ENCODE assay signal across 20 cellular contexts in the genomic region with DNA sequence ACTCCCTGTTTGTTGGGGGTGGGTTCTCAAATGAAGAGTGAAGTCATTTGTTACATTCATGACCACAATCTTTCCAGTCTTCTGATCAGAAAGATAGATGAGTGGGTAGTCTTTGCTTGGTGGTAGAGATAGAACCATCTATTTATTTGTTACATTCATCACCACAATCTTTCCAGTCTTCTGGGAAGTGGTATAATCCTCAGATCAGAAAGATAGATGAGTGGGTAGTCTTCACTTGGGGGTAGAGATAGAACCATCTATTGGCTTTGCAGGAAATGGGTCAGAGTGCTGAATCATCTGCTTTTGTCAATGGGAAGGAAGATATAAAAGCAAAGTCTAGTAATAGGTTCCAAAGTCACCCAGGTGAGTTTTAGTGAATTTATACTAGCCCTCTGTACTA.
DNase-seq lines count a peak whose midpoint lies in the region; ATAC-seq and TF ChIP-seq lines count a peak whose summit lies in the region.
"Had no signal": no experiment of that assay in that cellular context is flagged by ENCODE, and none has a peak within 500 bp of the region (broad histone marks: within the 10 kb centered on the region; RNA-seq: fewer than 3 reads in every experiment).

No MANE protein-coding gene starts in this region.

- H3K79me2 ChIP-seq in DND-41 (ENCODE audit: insufficient read depth, low read length) (no peaks in the 10 kb centered on the region), hepatocyte (no peaks in the 10 kb centered on the region)

- H3K4me1 Mint-ChIP-seq in activated CD4-positive, alpha-beta T cell treated with anti-CD3 and anti-CD28 coated beads, Interleukin-2, amount 10 ng/mL, durations not matched to agents 24 days and 14 days, result peaks cover 6% of the 10 kb centered on the region
- H3K4me1 Mint-ChIP-seq in activated CD4-positive, alpha-beta T cell treated with anti-CD3 and anti-CD28 coated beads, Interleukin-2, amount 10 ng/mL, durations not matched to agents 7 days and 5 days, result peaks cover 6% of the 10 kb centered on the region
- H3K4me1 Mint-ChIP-seq in activated CD8-positive, alpha-beta T cell treated with anti-CD3 and anti-CD28 coated beads for 36 hours (ENCODE audit: low read depth), result peaks cover 4% of the 10 kb centered on the region
- peaks cover 0 to 6% (median 0%) of the 10 kb centered on the region in 7 donors for H3K4me1 Mint-ChIP-seq in naive thymus-derived CD4-positive, alpha-beta T cell
- H3K4me1 Mint-ChIP-seq: H9 had no signal

- no peak for TF ChIP-seq CTCF in DND-41 (IDR thresholded peaks at IDR 0.05; ENCODE audit: borderline replicate concordance, extremely low read depth, low read length, poor library complexity, severe bottlenecking)
- TF ChIP-seq CTCF in activated CD8-positive, alpha-beta T cell treated with anti-CD3 and anti-CD28 coated beads for 36 hours (IDR thresholded peaks at IDR 0.05), result no peak
- TF ChIP-seq CTCF in hepatocyte (IDR thresholded peaks at IDR 0.05; ENCODE audit: poor library complexity), result no peak
- no peak for TF ChIP-seq CTCF in lower leg skin (IDR thresholded peaks at IDR 0.05)

- TF ChIP-seq POLR2A in lower leg skin (IDR thresholded peaks at IDR 0.05), result no peak

- ATAC-seq in DND-41 (ENCODE audit: insufficient read depth, low read depth) (peak; percentile 39; the same call in 1 of the 3 replicates), HG02798 (IDR thresholded peaks at IDR 0.05; ENCODE audit: poor library complexity, unreplicated experiment) (no peak)
- ATAC-seq in activated CD8-positive, alpha-beta T cell treated with anti-CD3 and anti-CD28 coated beads for 36 hours, result peak; percentile 78
- peak; percentile 61 for ATAC-seq in naive thymus-derived CD4-positive, alpha-beta T cell

- H3K4me3 Mint-ChIP-seq in activated CD4-positive, alpha-beta T cell treated with anti-CD3 and anti-CD28 coated beads, Interleukin-2, amount 10 ng/mL, durations not matched to agents 24 days and 14 days, result no peak overlapping the region
- no peak overlapping the region for H3K4me3 Mint-ChIP-seq in activated CD4-positive, alpha-beta T cell treated with anti-CD3 and anti-CD28 coated beads, Interleukin-2, amount 10 ng/mL, durations not matched to agents 7 days and 5 days
- no peak overlapping the region for H3K4me3 Mint-ChIP-seq in activated CD8-positive, alpha-beta T cell treated with anti-CD3 and anti-CD28 coated beads for 36 hours
- H3K4me3 Mint-ChIP-seq in naive thymus-derived CD4-positive, alpha-beta T cell, result no peak overlapping the region
- H3K4me3 Mint-ChIP-seq: H9, HFFc6 had no signal

- H3K4me2 ChIP-seq in DND-41 (ENCODE audit: insufficient read depth, low read length) (no peak overlapping the region), hepatocyte (no peak overlapping the region)

- no peaks in the 10 kb centered on the region for H3K27me3 Mint-ChIP-seq in activated CD4-positive, alpha-beta T cell treated with anti-CD3 and anti-CD28 coated beads, Interleukin-2, amount 10 ng/mL, durations not matched to agents 24 days and 14 days
- no peaks in the 10 kb centered on the region for H3K27me3 Mint-ChIP-seq in activated CD4-positive, alpha-beta T cell treated with anti-CD3 and anti-CD28 coated beads, Interleukin-2, amount 10 ng/mL, durations not matched to agents 7 days and 5 days
- H3K27me3 Mint-ChIP-seq in activated CD8-positive, alpha-beta T cell treated with anti-CD3 and anti-CD28 coated beads for 36 hours, result no peaks in the 10 kb centered on the region
- H3K27me3 Mint-ChIP-seq in naive thymus-derived CD4-positive, alpha-beta T cell, result no peaks in the 10 kb centered on the region

- peaks cover 4% of the 10 kb centered on the region for H3K9me3 Mint-ChIP-seq in activated CD4-positive, alpha-beta T cell treated with anti-CD3 and anti-CD28 coated beads, Interleukin-2, amount 10 ng/mL, durations not matched to agents 24 days and 14 days
- no peaks in the 10 kb centered on the region for H3K9me3 Mint-ChIP-seq in activated CD4-positive, alpha-beta T cell treated with anti-CD3 and anti-CD28 coated beads, Interleukin-2, amount 10 ng/mL, durations not matched to agents 7 days and 5 days
- peaks cover 2% of the 10 kb centered on the region for H3K9me3 Mint-ChIP-seq in activated CD8-positive, alpha-beta T cell treated with anti-CD3 and anti-CD28 coated beads for 36 hours
- peaks cover 0 to 9% (median 2%) of the 10 kb centered on the region in 11 donors for H3K9me3 Mint-ChIP-seq in naive thymus-derived CD4-positive, alpha-beta T cell
- H3K9me3 Mint-ChIP-seq: H9 had no signal

- no peak overlapping the region for H3K4me3 ChIP-seq in DND-41 (ENCODE audit: low read depth in 1 of 2, low read length in 2 of 2)
- no peak overlapping the region for H3K4me3 ChIP-seq in naive thymus-derived CD4-positive, alpha-beta T cell (ENCODE audit: low read length)
- no peak overlapping the region for H3K4me3 ChIP-seq in hepatocyte
- H3K4me3 ChIP-seq in lower leg skin (ENCODE audit: low read depth, poor library complexity, severe bottlenecking), result no peak overlapping the region
- H3K4me3 ChIP-seq: GM23248, MG63 had no signal

- H3K27ac ChIP-seq in DND-41 (ENCODE audit: low read length) (no peak overlapping the region), hepatocyte (no peak overlapping the region)
- no peak overlapping the region for H3K27ac ChIP-seq in naive thymus-derived CD4-positive, alpha-beta T cell (ENCODE audit: low read depth, low read length)
- H3K27ac ChIP-seq: C4-2B, GM23248 had no signal

- H3K27ac Mint-ChIP-seq in activated CD4-positive, alpha-beta T cell treated with anti-CD3 and anti-CD28 coated beads, Interleukin-2, amount 10 ng/mL, durations not matched to agents 24 days and 14 days, result peak overlapping the region; percentile 46
- no peak overlapping the region for H3K27ac Mint-ChIP-seq in activated CD4-positive, alpha-beta T cell treated with anti-CD3 and anti-CD28 coated beads, Interleukin-2, amount 10 ng/mL, durations not matched to agents 7 days and 5 days
- H3K27ac Mint-ChIP-seq in activated CD8-positive, alpha-beta T cell treated with anti-CD3 and anti-CD28 coated beads for 36 hours, result no peak overlapping the region
- no peak overlapping the region for H3K27ac Mint-ChIP-seq in naive thymus-derived CD4-positive, alpha-beta T cell
- H3K27ac Mint-ChIP-seq: H9, HFFc6 had no signal

- H3K36me3 Mint-ChIP-seq in activated CD4-positive, alpha-beta T cell treated with anti-CD3 and anti-CD28 coated beads, Interleukin-2, amount 10 ng/mL, durations not matched to agents 24 days and 14 days (ENCODE audit: low read depth), result peaks cover 2% of the 10 kb centered on the region
- no peaks in the 10 kb centered on the region for H3K36me3 Mint-ChIP-seq in activated CD4-positive, alpha-beta T cell treated with anti-CD3 and anti-CD28 coated beads, Interleukin-2, amount 10 ng/mL, durations not matched to agents 7 days and 5 days (ENCODE audit: low read depth)
- H3K36me3 Mint-ChIP-seq in activated CD8-positive, alpha-beta T cell treated with anti-CD3 and anti-CD28 coated beads for 36 hours (ENCODE audit: low read depth), result peaks cover 2% of the 10 kb centered on the region
- H3K36me3 Mint-ChIP-seq in naive thymus-derived CD4-positive, alpha-beta T cell, result peaks cover 0 to 6% (median 3%) of the 10 kb centered on the region in 5 donors

- intact Hi-C loops in activated CD4-positive, alpha-beta T cell treated with anti-CD3 and anti-CD28 coated beads, Interleukin-2, amount 10 ng/mL, durations not matched to agents 24 days and 14 days (cut with micrococcal nuclease), result no loop called here
- intact Hi-C loops in activated CD8-positive, alpha-beta T cell treated with anti-CD3 and anti-CD28 coated beads for 36 hours (cut with micrococcal nuclease), result no loop called here
- intact Hi-C loops in naive thymus-derived CD4-positive, alpha-beta T cell (cut with micrococcal nuclease), result no loop called here
- intact Hi-C loops in lower leg skin (cut with DNase I; ENCODE audit: low total_unique reads), result no loop called here

- POLR2A ChIA-PET in activated CD4-positive, alpha-beta T cell treated with anti-CD3 and anti-CD28 coated beads, Interleukin-2, amount 10 ng/mL, durations not matched to agents 7 days and 5 days (lab: Charles Lee), result no interaction called here
- POLR2A ChIA-PET in activated CD8-positive, alpha-beta T cell treated with anti-CD3 and anti-CD28 coated beads for 36 hours (lab: Charles Lee), result no interaction called here
- POLR2A ChIA-PET in naive thymus-derived CD4-positive, alpha-beta T cell (lab: Charles Lee), result no interaction called here

- H3K9me2 ChIP-seq in hepatocyte (replicated peaks; ENCODE audit: insufficient read depth), result no peaks in the 10 kb centered on the region

- H3K9me3 ChIP-seq in DND-41 (ENCODE audit: insufficient read depth, low read length, severe bottlenecking) (no peaks in the 10 kb centered on the region), hepatocyte (ENCODE audit: low read depth) (no peaks in the 10 kb centered on the region)
- H3K9me3 ChIP-seq in naive thymus-derived CD4-positive, alpha-beta T cell (ENCODE audit: control insufficient read depth in 2 of 3, low read length in 3 of 3), result no peaks in the 10 kb centered on the region
- H3K9me3 ChIP-seq: MG63 had no signal

- H3K27me3 ChIP-seq in DND-41 (ENCODE audit: insufficient read depth, low read length, poor library complexity) (no peaks in the 10 kb centered on the region), hepatocyte (no peaks in the 10 kb centered on the region)
- no peaks in the 10 kb centered on the region for H3K27me3 ChIP-seq in naive thymus-derived CD4-positive, alpha-beta T cell (ENCODE audit: control insufficient read depth in 2 of 2, insufficient read depth in 2 of 2, low read length in 2 of 2)
- H3K27me3 ChIP-seq: MG63 had no signal

- DNase-seq in activated CD4-positive, alpha-beta T cell treated with anti-CD3 and anti-CD28 coated beads, Interleukin-2, amount 10 ng/mL, durations not matched to agents 24 days and 14 days, result no peak
- no peak for DNase-seq in activated CD4-positive, alpha-beta T cell treated with anti-CD3 and anti-CD28 coated beads, Interleukin-2, amount 10 ng/mL, durations not matched to agents 7 days and 5 days
- no peak for DNase-seq in DND-41
- peak; percentile 6 for DNase-seq in activated CD8-positive, alpha-beta T cell treated with anti-CD3 and anti-CD28 coated beads for 36 hours
- no peak for DNase-seq in naive thymus-derived CD4-positive, alpha-beta T cell
- DNase-seq in hepatocyte (ENCODE audit: low spot score), result no peak
- DNase-seq in lower leg skin (ENCODE audit: low spot score in 2 of 2), result no peak
- DNase-seq: DMS79, GM23248, H9, HFFc6, MG63, NCI-H1417, NCI-H1694 treated with DMSO at 0.1 percent for 48 hours, NCI-H2081 treated with DMSO at 0.1 percent for 48 hours, NCI-H2171 treated with DMSO at 0.1 percent for 48 hours, NCI-H524 treated with DMSO at 0.1 percent for 48 hours, NCI-H82 had no signal

- CTCF ChIA-PET in activated CD4-positive, alpha-beta T cell treated with anti-CD3 and anti-CD28 coated beads, Interleukin-2, amount 10 ng/mL, durations not matched to agents 7 days and 5 days (lab: Charles Lee), result no interaction called here
- CTCF ChIA-PET in activated CD8-positive, alpha-beta T cell treated with anti-CD3 and anti-CD28 coated beads for 36 hours (lab: Charles Lee), result no interaction called here
- CTCF ChIA-PET in naive thymus-derived CD4-positive, alpha-beta T cell (lab: Charles Lee), result interaction anchor here (1.4 kb wide), 1 partner anchor 16 kb away, joined by 3 read pairs; no protein-coding TSS in a partner anchor

- H4K20me1 ChIP-seq in DND-41 (ENCODE audit: insufficient read depth, low read length) (no peaks in the 10 kb centered on the region), hepatocyte (ENCODE audit: insufficient read depth, poor library complexity, severe bottlenecking) (no peaks in the 10 kb centered on the region)

- H2AFZ ChIP-seq in DND-41 (ENCODE audit: low read depth, low read length) (no peak overlapping the region), hepatocyte (no peak overlapping the region)
- H2AFZ ChIP-seq: GM23248 had no signal

- no peaks in the 10 kb centered on the region for H3K4me1 ChIP-seq in DND-41 (ENCODE audit: insufficient read depth, low read length)
- no peaks in the 10 kb centered on the region for H3K4me1 ChIP-seq in naive thymus-derived CD4-positive, alpha-beta T cell (ENCODE audit: control insufficient read depth in 2 of 2, insufficient read depth in 2 of 2, low read length in 2 of 2)
- H3K4me1 ChIP-seq in hepatocyte (ENCODE audit: insufficient read depth), result no peaks in the 10 kb centered on the region

- no peak overlapping the region for H3K9ac ChIP-seq in DND-41 (ENCODE audit: low read depth, low read length)
- H3K9ac ChIP-seq: GM23248 had no signal

- H3K36me3 ChIP-seq in DND-41 (ENCODE audit: insufficient read depth, low read length) (no peaks in the 10 kb centered on the region), hepatocyte (replicated peaks; ENCODE audit: insufficient read depth, low read depth) (no peaks in the 10 kb centered on the region)
- H3K36me3 ChIP-seq in naive thymus-derived CD4-positive, alpha-beta T cell (ENCODE audit: control insufficient read depth in 2 of 3, insufficient read depth in 3 of 3, low read length in 3 of 3), result no peaks in the 10 kb centered on the region
- H3K36me3 ChIP-seq: MG63 had no signal
